8 cellular contexts compared by ENCODE assay signal in genomic region chr17:44200478-44201155, GRCh38. TPM values are rescaled to one million over a fixed set of nuclear protein-coding genes. Genes with fewer than 3 reads are reported as not detected.
A peak's percentile ranks its signal among the peaks of the same experiment; 100 is the strongest.
DNase-seq lines count a peak whose midpoint lies in the region; ATAC-seq and TF ChIP-seq lines count a peak whose summit lies in the region.

No MANE protein-coding gene starts in this region.

- H2BK120ac ChIP-seq in trophoblast cell (ENCODE audit: insufficient read depth, low read length, poor library complexity) = peak overlapping the region; percentile 74

- H3K18ac ChIP-seq in trophoblast cell (ENCODE audit: low read length) = peak overlapping the region; percentile 97

- H2BK12ac ChIP-seq in trophoblast cell (ENCODE audit: low read length) = no peak overlapping the region

- peak overlapping the region; percentile 38 for H2AFZ ChIP-seq in trophoblast cell (ENCODE audit: insufficient read depth, low read length, poor library complexity)

- peak; percentile 2 for ATAC-seq in GM21381 (IDR thresholded peaks at IDR 0.05; ENCODE audit: unreplicated experiment)
- no peak for ATAC-seq in HG02678 (IDR thresholded peaks at IDR 0.05; ENCODE audit: unreplicated experiment)

- peak overlapping the region; percentile 90 for H3K9ac ChIP-seq in trophoblast cell (ENCODE audit: low read length)

- H3K79me2 ChIP-seq in trophoblast cell (ENCODE audit: control insufficient read depth, insufficient read depth, low read length, poor library complexity) = peaks cover 18% of the 10 kb centered on the region

- H2AK5ac ChIP-seq in trophoblast cell (ENCODE audit: low read length) = peak overlapping the region; percentile 78

- intact Hi-C loops in esophagus squamous epithelium (cut with DNase I) = loop anchor here (10.0 kb wide), 1 partner anchor 304 kb away; the partner anchor contains the start of gene GPATCH8

- H4K8ac ChIP-seq in trophoblast cell (ENCODE audit: low read depth, low read length) = peak overlapping the region; percentile 100

- H3K79me1 ChIP-seq in trophoblast cell (ENCODE audit: low read length) = peaks cover 14% of the 10 kb centered on the region

- H3K9me3 ChIP-seq in esophagus squamous epithelium = no peaks in the 10 kb centered on the region
- H3K9me3 ChIP-seq in trophoblast cell (ENCODE audit: insufficient read depth, low read depth, low read length) = no peaks in the 10 kb centered on the region

- H3K4me3 ChIP-seq in AG09309 (ENCODE audit: control insufficient read depth, low read depth, low read length) = peak overlapping the region; percentile 80
- H3K4me3 ChIP-seq in esophagus squamous epithelium = peak overlapping the region; percentile 85 to 98 (median 89)
- peak overlapping the region; percentile 85 for H3K4me3 ChIP-seq in trophoblast cell (ENCODE audit: low read depth, low read length)

- H4K12ac ChIP-seq in trophoblast cell (ENCODE audit: low read depth, low read length) = peak overlapping the region; percentile 96

- H3K23ac ChIP-seq in trophoblast cell (ENCODE audit: low read length) = no peak overlapping the region

- WGBS in esophagus squamous epithelium, 2 donors = 9 to 26% methylated on average over 8 to 20 of the region's 36 CpGs
- WGBS in trophoblast cell (ENCODE audit: extremely low coverage, insufficient coverage, insufficient read length) = no CpG with 5 or more reads among the region's 36 CpGs

- H3K27ac ChIP-seq in esophagus squamous epithelium (peak overlapping the region; percentile 96 to 100 (median 99)), trophoblast cell (ENCODE audit: low read depth, low read length) (peak overlapping the region; percentile 94)

- H3K14ac ChIP-seq in trophoblast cell (ENCODE audit: low read length) = peak overlapping the region; percentile 98

- peak overlapping the region; percentile 64 for H3K4ac ChIP-seq in trophoblast cell (ENCODE audit: low read depth, low read length)

- TF ChIP-seq CTCF in AG09309 (IDR thresholded peaks at IDR 0.05; ENCODE audit: control insufficient read depth, insufficient read depth, low read depth, low read length, missing control alignments) (no peak), esophagus squamous epithelium (IDR thresholded peaks at IDR 0.05) (no peak)

- peaks cover 31 to 57% (median 33%) of the 10 kb centered on the region in 3 donors for H3K4me1 ChIP-seq in esophagus squamous epithelium
- peaks cover 10 to 16% of the 10 kb centered on the region in 2 experiments for H3K4me1 ChIP-seq in trophoblast cell (ENCODE audit: control insufficient read depth in 1 of 2, insufficient read depth in 2 of 2, low read length in 2 of 2)

- H2BK5ac ChIP-seq in trophoblast cell (ENCODE audit: low read depth, low read length, poor library complexity) = peak overlapping the region; percentile 91

- peak overlapping the region; percentile 97 for H4K91ac ChIP-seq in trophoblast cell (ENCODE audit: low read depth, low read length)

- H3K27me3 ChIP-seq in esophagus squamous epithelium (no peaks in the 10 kb centered on the region), trophoblast cell (ENCODE audit: insufficient read depth, low read length) (no peaks in the 10 kb centered on the region)

- DNase-seq in AG09309 (ENCODE audit: low read depth) = no peak
- peak; percentile 58 for DNase-seq in SHP77 treated with DMSO at 0.1 percent for 48 hours (lab: John Stamatoyannopoulos, UW)
- DNase-seq in esophagus squamous epithelium (lab: John Stamatoyannopoulos, UW) = no peak
- peak in 1 of 2 donors; percentile 21 for DNase-seq in trophoblast cell
- no peak for DNase-seq in OCI-M2 (lab: John Stamatoyannopoulos, UW; ENCODE audit: unreplicated experiment)
- DNase-seq in NCI-H2196 (lab: John Stamatoyannopoulos, UW; ENCODE audit: unreplicated experiment) = no peak

- TF ChIP-seq POLR2A in esophagus squamous epithelium (IDR thresholded peaks at IDR 0.05) = peak in 2 of 4 donors; percentile 13

- H3K36me3 ChIP-seq in esophagus squamous epithelium (peaks cover 7 to 25% (median 14%) of the 10 kb centered on the region in 3 donors), trophoblast cell (ENCODE audit: control insufficient read depth in 1 of 2, insufficient read depth in 2 of 2, low read length in 2 of 2) (peaks cover 10 to 19% of the 10 kb centered on the region in 2 experiments)

- H3K4me2 ChIP-seq in trophoblast cell (ENCODE audit: low read length) = peak overlapping the region; percentile 66

RNA-seq across cellular contexts. Expression of gene ATXN7L3, which starts 0.9 kb away (rescaled TPM):
- total RNA-seq in esophagus squamous epithelium = 10 to 100 TPM; 37.7 to 47.3 (median 44.0) TPM
- 78.0 and 80.6 TPM in 2 replicates for polyA plus RNA-seq in trophoblast cell (2013)

RNA-seq across cellular contexts. Expression of gene TMUB2, which starts 13.8 kb away (rescaled TPM):
- 10 to 100 TPM; 14.6 to 25.5 (median 21.6) TPM for total RNA-seq in esophagus squamous epithelium
- 36.3 and 39.2 TPM in 2 replicates for polyA plus RNA-seq in trophoblast cell (2013)

RNA-seq across cellular contexts. Expression of gene UBTF, which starts 18.9 kb away (rescaled TPM):
- total RNA-seq in esophagus squamous epithelium = 10 to 100 TPM; 38.9 to 57.4 (median 51.0) TPM
- 57.0 and 58.2 TPM in 2 replicates for polyA plus RNA-seq in trophoblast cell (2013)

RNA-seq across cellular contexts. Expression of gene ASB16, which starts 30.1 kb away (rescaled TPM):
- total RNA-seq in esophagus squamous epithelium = under 1 TPM in 1 of 4 donors, not detected in 3; 0.11 TPM
- polyA plus RNA-seq in trophoblast cell (2013) = 0.30 and 0.35 TPM in 2 replicates

RNA-seq across cellular contexts. Expression of gene HROB, which starts 58.9 kb away (rescaled TPM):
- total RNA-seq in esophagus squamous epithelium = 1 to 10 TPM; 1.9 to 4.7 (median 4.0) TPM
- polyA plus RNA-seq in trophoblast cell (2013) = 11.6 and 11.7 TPM in 2 replicates
